In the genomic region with DNA sequence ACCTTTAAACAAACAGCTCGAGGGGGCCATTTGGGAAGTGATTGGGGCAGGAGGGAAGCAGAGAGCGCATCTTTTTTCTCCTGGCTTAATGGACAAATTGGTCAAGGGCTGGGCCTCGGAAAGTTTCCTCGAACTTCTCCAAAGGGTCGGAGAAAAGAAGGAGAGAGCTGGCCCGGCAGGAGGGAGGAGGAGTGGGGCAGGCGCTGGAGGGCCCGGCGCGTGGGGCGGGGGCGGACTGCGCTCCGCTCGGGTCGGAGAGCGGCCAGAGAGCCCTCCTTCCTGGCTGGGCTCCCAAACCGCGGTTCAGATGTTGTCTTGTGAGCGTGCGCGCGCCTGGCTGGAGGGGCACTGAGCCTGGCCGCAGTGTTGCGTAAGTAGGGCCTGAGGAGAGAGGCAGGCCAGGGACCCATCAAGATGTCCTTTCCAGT, we compare ENCODE assay signal across 8 cellular contexts. TPM values are rescaled to one million over a fixed set of nuclear protein-coding genes. Genes with fewer than 3 reads are reported as not detected.
DNase-seq lines count a peak whose midpoint lies in the region; ATAC-seq, FAIRE-seq and TF ChIP-seq lines count a peak whose summit lies in the region.

No MANE protein-coding gene starts in this region.

- intact Hi-C loops in colonic mucosa (cut with DNase I) (no loop called here), kidney (cut with DNase I) (no loop called here), natural killer cell (cut with micrococcal nuclease) (no loop called here)
- intact Hi-C loops in activated CD4-positive, alpha-beta memory T cell treated with anti-CD3 and anti-CD28 coated beads for 36 hours (cut with micrococcal nuclease): no loop called here

- peak overlapping the region; percentile 78; the same call in 1 of the 2 replicates for H3K9ac ChIP-seq in HUES64 (ENCODE audit: low read depth, low read length)
- H3K9ac ChIP-seq in colonic mucosa (ENCODE audit: low read depth in 2 of 2, low read length in 2 of 2): peak overlapping the region; percentile 29 to 43
- H3K9ac ChIP-seq in kidney (ENCODE audit: low read length in 2 of 2): no peak overlapping the region

- no peaks in the 10 kb centered on the region for H3K36me3 Mint-ChIP-seq in activated CD4-positive, alpha-beta memory T cell treated with anti-CD3 and anti-CD28 coated beads for 36 hours
- no peaks in the 10 kb centered on the region for H3K36me3 Mint-ChIP-seq in stimulated activated naive B cell treated with anti-CD40 and anti-IgM and Interleukin-4, amounts not matched to agents 10 μg/mL and 1 μg/mL and 100 μg/mL, for 72 hours
- no peaks in the 10 kb centered on the region for H3K36me3 Mint-ChIP-seq in natural killer cell

- H3K4me1 Mint-ChIP-seq in activated CD4-positive, alpha-beta memory T cell treated with anti-CD3 and anti-CD28 coated beads for 36 hours (ENCODE audit: low read depth): no peaks in the 10 kb centered on the region
- H3K4me1 Mint-ChIP-seq in stimulated activated naive B cell treated with anti-CD40 and anti-IgM and Interleukin-4, amounts not matched to agents 10 μg/mL and 1 μg/mL and 100 μg/mL, for 72 hours: peaks cover 0 to 1% of the 10 kb centered on the region in 2 donors
- peaks cover 0 to 5% of the 10 kb centered on the region in 2 donors for H3K4me1 Mint-ChIP-seq in natural killer cell

- H3K36me3 ChIP-seq in HUES64 (ENCODE audit: insufficient read depth, low read length): peaks cover 28% of the 10 kb centered on the region
- H3K36me3 ChIP-seq in colonic mucosa: no peaks in the 10 kb centered on the region
- H3K36me3 ChIP-seq in kidney (ENCODE audit: control insufficient read depth in 1 of 2, insufficient read depth in 2 of 2, low read length in 2 of 2): no peaks in the 10 kb centered on the region

- TF ChIP-seq CTCF in colonic mucosa (IDR thresholded peaks at IDR 0.05) (no peak), kidney (IDR thresholded peaks at IDR 0.05; ENCODE audit: borderline replicate concordance, extremely low read depth, insufficient read depth) (no peak), natural killer cell (IDR thresholded peaks at IDR 0.05) (no peak)

- H3K4me3 ChIP-seq in HUES64 (ENCODE audit: low read length) (peak overlapping the region; percentile 67), colonic mucosa (peak overlapping the region; percentile 27), kidney (ENCODE audit: low read length in 2 of 2) (peak overlapping the region in 1 of 2 donors; percentile 61)

- H3K27me3 Mint-ChIP-seq in activated CD4-positive, alpha-beta memory T cell treated with anti-CD3 and anti-CD28 coated beads for 36 hours: peaks cover 46% of the 10 kb centered on the region
- H3K27me3 Mint-ChIP-seq in stimulated activated naive B cell treated with anti-CD40 and anti-IgM and Interleukin-4, amounts not matched to agents 10 μg/mL and 1 μg/mL and 100 μg/mL, for 72 hours: peaks cover 37 to 53% of the 10 kb centered on the region in 2 donors
- peaks cover 27 to 36% of the 10 kb centered on the region in 2 donors for H3K27me3 Mint-ChIP-seq in natural killer cell (ENCODE audit: low read depth in 2 of 2)

- no peak for FAIRE-seq in kidney (lab: Jason Lieb, UNC)

- no peak overlapping the region for H3K27ac ChIP-seq in HUES64 (ENCODE audit: low read depth, low read length)
- H3K27ac ChIP-seq in colonic mucosa: peak overlapping the region; percentile 24
- H3K27ac ChIP-seq in kidney (ENCODE audit: low read depth in 2 of 2, low read length in 2 of 2): no peak overlapping the region

- DNase-seq in colonic mucosa (peak; percentile 68), kidney (peak; percentile 94), smooth muscle cell of the brain vasculature (ENCODE audit: low read depth, low spot score) (peak; percentile 57), natural killer cell (no peak)
- no peak for DNase-seq in activated CD4-positive, alpha-beta memory T cell treated with anti-CD3 and anti-CD28 coated beads for 36 hours
- DNase-seq in stimulated activated naive B cell treated with anti-CD40 and anti-IgM and Interleukin-4, amounts not matched to agents 10 μg/mL and 1 μg/mL and 100 μg/mL, for 72 hours: no peak

- ATAC-seq in stimulated activated naive B cell treated with anti-CD40 and anti-IgM and Interleukin-4, amounts not matched to agents 10 μg/mL and 1 μg/mL and 100 μg/mL, for 72 hours (replicated peaks): no peak
- ATAC-seq in natural killer cell: no peak
- no peak for ATAC-seq in GM19324 (IDR thresholded peaks at IDR 0.05; ENCODE audit: low FRiP score, unreplicated experiment)

- H3K4me3 Mint-ChIP-seq in activated CD4-positive, alpha-beta memory T cell treated with anti-CD3 and anti-CD28 coated beads for 36 hours: no peak overlapping the region
- no peak overlapping the region for H3K4me3 Mint-ChIP-seq in stimulated activated naive B cell treated with anti-CD40 and anti-IgM and Interleukin-4, amounts not matched to agents 10 μg/mL and 1 μg/mL and 100 μg/mL, for 72 hours
- H3K4me3 Mint-ChIP-seq in natural killer cell: no peak overlapping the region

- peaks cover 62% of the 10 kb centered on the region for H3K27me3 ChIP-seq in HUES64 (ENCODE audit: insufficient read depth, low read length)
- H3K27me3 ChIP-seq in colonic mucosa: peaks cover 11% of the 10 kb centered on the region

- H3K9me3 ChIP-seq in HUES64 (ENCODE audit: insufficient read depth, low read depth, low read length) (no peaks in the 10 kb centered on the region), colonic mucosa (no peaks in the 10 kb centered on the region), kidney (ENCODE audit: control insufficient read depth in 1 of 2, low read length in 2 of 2) (no peaks in the 10 kb centered on the region)

- H3K4me1 ChIP-seq in HUES64 (ENCODE audit: insufficient read depth, low read length) (peaks cover 24% of the 10 kb centered on the region), colonic mucosa (no peaks in the 10 kb centered on the region), kidney (ENCODE audit: control insufficient read depth in 1 of 2, insufficient read depth in 1 of 2, low read depth in 1 of 2, low read length in 2 of 2) (peaks cover 0 to 2% of the 10 kb centered on the region in 2 donors)

- H3K27ac Mint-ChIP-seq in activated CD4-positive, alpha-beta memory T cell treated with anti-CD3 and anti-CD28 coated beads for 36 hours: no peak overlapping the region
- no peak overlapping the region for H3K27ac Mint-ChIP-seq in stimulated activated naive B cell treated with anti-CD40 and anti-IgM and Interleukin-4, amounts not matched to agents 10 μg/mL and 1 μg/mL and 100 μg/mL, for 72 hours
- H3K27ac Mint-ChIP-seq in natural killer cell: no peak overlapping the region

- H3K9me3 Mint-ChIP-seq in activated CD4-positive, alpha-beta memory T cell treated with anti-CD3 and anti-CD28 coated beads for 36 hours: no peaks in the 10 kb centered on the region
- H3K9me3 Mint-ChIP-seq in stimulated activated naive B cell treated with anti-CD40 and anti-IgM and Interleukin-4, amounts not matched to agents 10 μg/mL and 1 μg/mL and 100 μg/mL, for 72 hours: peaks cover 0 to 3% of the 10 kb centered on the region in 2 donors
- H3K9me3 Mint-ChIP-seq in natural killer cell: no peaks in the 10 kb centered on the region

- 1% methylated on average over 25 of the region's 25 CpGs for WGBS in HUES64

- CTCF ChIA-PET in activated CD4-positive, alpha-beta memory T cell treated with anti-CD3 and anti-CD28 coated beads for 36 hours (lab: Charles Lee): no interaction called here

- POLR2A ChIA-PET in activated CD4-positive, alpha-beta memory T cell treated with anti-CD3 and anti-CD28 coated beads for 36 hours (lab: Charles Lee): no interaction called here

RNA-seq across cellular contexts. Expression of a gene that starts 1.2 kb away (rescaled TPM):
- 94.2 TPM for polyA plus RNA-seq in HUES64 (2013, experiment 1 of 2)
- polyA plus RNA-seq in HUES64 (2013, experiment 2 of 2): 96.7 TPM
- 100 to 1,000 TPM in 1 of 2 donors, 10 to 100 TPM in 1; 32.8 to 101 TPM for total RNA-seq in colonic mucosa
- total RNA-seq in kidney: 101 TPM
- 44.3 TPM for polyA plus RNA-seq in kidney (ENCODE audit: insufficient read depth, low read depth, low replicate concordance)
- total RNA-seq in activated CD4-positive, alpha-beta memory T cell treated with anti-CD3 and anti-CD28 coated beads for 36 hours: not detected
- not detected for total RNA-seq in natural killer cell

RNA-seq across cellular contexts. Expression of a gene that starts 28.6 kb away (rescaled TPM):
- 3.9 TPM for polyA plus RNA-seq in HUES64 (2013, experiment 1 of 2)
- 4.8 TPM for polyA plus RNA-seq in HUES64 (2013, experiment 2 of 2)
- total RNA-seq in colonic mucosa (10 to 100 TPM; 22.6 to 30.5 TPM), kidney (20.6 TPM), natural killer cell (10 to 100 TPM in 1 of 3 donors, 1 to 10 TPM in 2; 1.6 to 23.5 (median 3.1) TPM)
- polyA plus RNA-seq in kidney (ENCODE audit: insufficient read depth, low read depth, low replicate concordance): 7.7 TPM
- total RNA-seq in activated CD4-positive, alpha-beta memory T cell treated with anti-CD3 and anti-CD28 coated beads for 36 hours: under 1 TPM; 0.12 to 0.40 TPM

Comparison
In these comparisons a context has a peak if more than half of its experiments do, and no peak if none do; other contexts are left out.
1. H3K9ac ChIP-seq: peak in HUES64 (single experiment) and colonic mucosa (2 of 2); none in kidney (0 of 2).
2. DNase-seq: peak in colonic mucosa (single experiment), kidney (single experiment) and smooth muscle cell of the brain vasculature (single experiment); none in activated CD4-positive, alpha-beta memory T cell treated with anti-CD3 and anti-CD28 coated beads for 36 hours (single experiment), stimulated activated naive B cell treated with anti-CD40 and anti-IgM and Interleukin-4, amounts not matched to agents 10 μg/mL and 1 μg/mL and 100 μg/mL, for 72 hours (single experiment) and natural killer cell (single experiment).
3. RNA of a gene that starts 1.2 kb away (total RNA-seq): 32.8 to 101 TPM in colonic mucosa and 101 TPM in kidney (single experiment); not detected in activated CD4-positive, alpha-beta memory T cell treated with anti-CD3 and anti-CD28 coated beads for 36 hours and not detected in natural killer cell; every median in the first group is over 10 times any median in the second.